ENCODE assay signal across 1 cellular context in genomic region chr2:70089220-70089945, GRCh38.
TF ChIP-seq lines count a peak whose summit lies in the region.

No MANE protein-coding gene starts in this region.

TF ChIP-seq in GM12878, 131 proteins besides CTCF, POLR2A, EP300 and RAD21 (continued from another document):
- TF ChIP-seq POLR2AphosphoS5 (IDR thresholded peaks at IDR 0.05; ENCODE audit: low read length), result peak; percentile 83
- peak; percentile 15; the same call in 1 of the 2 replicates for TF ChIP-seq NBN (IDR thresholded peaks at IDR 0.05)
- TF ChIP-seq IKZF2 (IDR thresholded peaks at IDR 0.05), result 0 out of 4 replicates have a peak, but pooled peaks of 1 of the 2 experiments have one; percentile 17
- TF ChIP-seq, protein P1, sequence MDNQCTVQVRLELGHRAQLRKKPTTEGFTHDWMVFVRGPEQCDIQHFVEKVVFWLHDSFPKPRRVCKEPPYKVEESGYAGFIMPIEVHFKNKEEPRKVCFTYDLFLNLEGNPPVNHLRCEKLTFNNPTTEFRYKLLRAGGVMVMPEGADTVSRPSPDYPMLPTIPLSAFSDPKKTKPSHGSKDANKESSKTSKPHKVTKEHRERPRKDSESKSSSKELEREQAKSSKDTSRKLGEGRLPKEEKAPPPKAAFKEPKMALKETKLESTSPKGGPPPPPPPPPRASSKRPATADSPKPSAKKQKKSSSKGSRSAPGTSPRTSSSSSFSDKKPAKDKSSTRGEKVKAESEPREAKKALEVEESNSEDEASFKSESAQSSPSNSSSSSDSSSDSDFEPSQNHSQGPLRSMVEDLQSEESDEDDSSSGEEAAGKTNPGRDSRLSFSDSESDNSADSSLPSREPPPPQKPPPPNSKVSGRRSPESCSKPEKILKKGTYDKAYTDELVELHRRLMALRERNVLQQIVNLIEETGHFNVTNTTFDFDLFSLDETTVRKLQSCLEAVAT (IDR thresholded peaks at IDR 0.05), result peak; percentile 49; the same call in 1 of the 2 replicates
- TF ChIP-seq EGR1 (IDR thresholded peaks at IDR 0.05; ENCODE audit: borderline replicate concordance in 1 of 2, low read depth in 2 of 2, low read length in 2 of 2), result 0 out of 3 replicates have a peak, but pooled peaks of 1 of the 2 experiments have one; percentile 9
- no peak for TF ChIP-seq STAT3 (IDR thresholded peaks at IDR 0.05; ENCODE audit: low read depth, low read length)
- 0 out of 2 replicates have a peak, but pooled peaks have one; percentile 25 for TF ChIP-seq TCF12 (IDR thresholded peaks at IDR 0.05; ENCODE audit: low read depth, low read length)
- peak; percentile 53; the same call in 1 of the 2 replicates for TF ChIP-seq BACH1 (IDR thresholded peaks at IDR 0.05; ENCODE audit: borderline replicate concordance)
- TF ChIP-seq, protein P2, sequence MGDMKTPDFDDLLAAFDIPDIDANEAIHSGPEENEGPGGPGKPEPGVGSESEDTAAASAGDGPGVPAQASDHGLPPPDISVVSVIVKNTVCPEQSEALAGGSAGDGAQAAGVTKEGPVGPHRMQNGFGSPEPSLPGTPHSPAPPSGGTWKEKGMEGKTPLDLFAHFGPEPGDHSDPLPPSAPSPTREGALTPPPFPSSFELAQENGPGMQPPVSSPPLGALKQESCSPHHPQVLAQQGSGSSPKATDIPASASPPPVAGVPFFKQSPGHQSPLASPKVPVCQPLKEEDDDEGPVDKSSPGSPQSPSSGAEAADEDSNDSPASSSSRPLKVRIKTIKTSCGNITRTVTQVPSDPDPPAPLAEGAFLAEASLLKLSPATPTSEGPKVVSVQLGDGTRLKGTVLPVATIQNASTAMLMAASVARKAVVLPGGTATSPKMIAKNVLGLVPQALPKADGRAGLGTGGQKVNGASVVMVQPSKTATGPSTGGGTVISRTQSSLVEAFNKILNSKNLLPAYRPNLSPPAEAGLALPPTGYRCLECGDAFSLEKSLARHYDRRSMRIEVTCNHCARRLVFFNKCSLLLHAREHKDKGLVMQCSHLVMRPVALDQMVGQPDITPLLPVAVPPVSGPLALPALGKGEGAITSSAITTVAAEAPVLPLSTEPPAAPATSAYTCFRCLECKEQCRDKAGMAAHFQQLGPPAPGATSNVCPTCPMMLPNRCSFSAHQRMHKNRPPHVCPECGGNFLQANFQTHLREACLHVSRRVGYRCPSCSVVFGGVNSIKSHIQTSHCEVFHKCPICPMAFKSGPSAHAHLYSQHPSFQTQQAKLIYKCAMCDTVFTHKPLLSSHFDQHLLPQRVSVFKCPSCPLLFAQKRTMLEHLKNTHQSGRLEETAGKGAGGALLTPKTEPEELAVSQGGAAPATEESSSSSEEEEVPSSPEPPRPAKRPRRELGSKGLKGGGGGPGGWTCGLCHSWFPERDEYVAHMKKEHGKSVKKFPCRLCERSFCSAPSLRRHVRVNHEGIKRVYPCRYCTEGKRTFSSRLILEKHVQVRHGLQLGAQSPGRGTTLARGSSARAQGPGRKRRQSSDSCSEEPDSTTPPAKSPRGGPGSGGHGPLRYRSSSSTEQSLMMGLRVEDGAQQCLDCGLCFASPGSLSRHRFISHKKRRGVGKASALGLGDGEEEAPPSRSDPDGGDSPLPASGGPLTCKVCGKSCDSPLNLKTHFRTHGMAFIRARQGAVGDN (IDR thresholded peaks at IDR 0.05), result peak; percentile 76
- TF ChIP-seq BCL3 (IDR thresholded peaks at IDR 0.05; ENCODE audit: borderline replicate concordance, insufficient read depth, low read depth, low read length, poor library complexity, severe bottlenecking), result peak; percentile 8
- peak; percentile 63; the same call in 1 of the 2 replicates for TF ChIP-seq MXI1 (IDR thresholded peaks at IDR 0.05; ENCODE audit: low read depth, low read length)
- TF ChIP-seq TAF1 (IDR thresholded peaks at IDR 0.05; ENCODE audit: borderline replicate concordance, low read depth, low read length), result peak; percentile 12; the same call in 1 of the 2 replicates
TF ChIP-seq in GM12878: peak in this region for 13.
